Comparison of ENCODE assay signal across 9 cellular contexts in the genomic region with DNA sequence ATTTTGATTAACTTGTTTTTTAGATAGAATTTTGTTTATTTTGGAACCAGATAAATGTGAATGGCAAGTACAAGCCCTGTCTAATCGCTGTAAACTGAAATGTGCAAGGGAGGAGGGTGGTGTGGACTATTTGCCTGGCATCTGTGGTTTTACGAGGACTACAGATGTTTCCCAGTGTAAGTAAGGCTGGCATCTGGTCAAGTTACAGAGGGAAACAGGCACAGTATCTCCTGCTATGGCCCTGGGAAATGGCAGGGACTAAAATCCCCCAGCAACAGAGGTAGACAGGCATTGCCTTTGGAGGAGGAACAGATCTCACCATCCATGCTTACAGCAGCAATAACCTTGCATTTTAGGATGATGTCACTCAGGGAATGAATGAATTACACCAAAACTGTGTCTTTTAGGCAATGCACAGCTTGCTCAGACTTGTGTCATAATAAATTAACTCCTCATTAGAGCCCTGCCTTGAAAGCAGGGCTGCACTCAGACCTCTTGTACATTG.
A peak's percentile ranks its signal among the peaks of the same experiment; 100 is the strongest.
DNase-seq lines count a peak whose midpoint lies in the region; ATAC-seq and TF ChIP-seq lines count a peak whose summit lies in the region.
"Had no signal": no experiment of that assay in that cellular context is flagged by ENCODE, and none has a peak within 500 bp of the region (broad histone marks: within the 10 kb centered on the region; RNA-seq: fewer than 3 reads in every experiment).

No MANE protein-coding gene starts in this region.

- intact Hi-C loops in heart right ventricle (cut with DNase I), result loop anchor here in 1 of 10 donors (5.0 kb wide), 1 partner anchor 33 kb away; no protein-coding TSS in a partner anchor

- H3K27ac ChIP-seq in SJSA1, result peak overlapping the region; percentile 37
- H3K27ac ChIP-seq in heart right ventricle, result peak overlapping the region; percentile 24 to 93 (median 82)
- H3K27ac ChIP-seq in smooth muscle cell (ENCODE audit: low read depth), result peak overlapping the region; percentile 98

- H3K36me3 ChIP-seq in SJSA1 (0 out of 2 replicates have a peak, but pooled peaks cover 2% of the 10 kb centered on the region), heart right ventricle (peaks cover 0 to 18% (median 0%) of the 10 kb centered on the region in 9 donors), smooth muscle cell (ENCODE audit: low read depth) (no peaks in the 10 kb centered on the region)

- ATAC-seq in heart right ventricle, result peak in 7 of 8 donors; percentile 14 to 30 (median 20)

- H3K4me1 ChIP-seq in SJSA1 (replicated peaks), result peaks cover 51% of the 10 kb centered on the region
- H3K4me1 ChIP-seq in heart right ventricle, result peaks cover 37 to 100% (median 99%) of the 10 kb centered on the region in 9 donors
- H3K4me1 ChIP-seq in smooth muscle cell (ENCODE audit: low read depth), result peaks cover 63% of the 10 kb centered on the region

- peak overlapping the region; percentile 52 for H3K4me2 ChIP-seq in smooth muscle cell

- no peak overlapping the region for H2AFZ ChIP-seq in smooth muscle cell (ENCODE audit: low read depth)

- whole genome bisulfite sequencing in heart right ventricle, 2 donors, result 34 to 39% methylated on average over 2 of the region's 2 CpGs
- WGBS in smooth muscle cell (ENCODE audit: low lambda C conversion rate), result 10% methylated on average over 2 of the region's 2 CpGs

- no peaks in the 10 kb centered on the region for H4K20me1 ChIP-seq in smooth muscle cell (ENCODE audit: low read depth)

- H3K9me3 ChIP-seq in SJSA1 (replicated peaks) (no peaks in the 10 kb centered on the region), heart right ventricle (no peaks in the 10 kb centered on the region), smooth muscle cell (replicated peaks; ENCODE audit: low read depth) (no peaks in the 10 kb centered on the region)

- H3K9ac ChIP-seq in smooth muscle cell (ENCODE audit: low read depth), result no peak overlapping the region

- H3K27me3 ChIP-seq in SJSA1 (replicated peaks) (no peaks in the 10 kb centered on the region), heart right ventricle (no peaks in the 10 kb centered on the region), smooth muscle cell (ENCODE audit: low read depth) (no peaks in the 10 kb centered on the region)

- peaks cover 34% of the 10 kb centered on the region for H3F3A ChIP-seq in smooth muscle cell (ENCODE audit: low read depth)

- peaks cover 27% of the 10 kb centered on the region for H3K79me2 ChIP-seq in smooth muscle cell (ENCODE audit: low read depth)

- TF ChIP-seq CTCF in heart right ventricle (IDR thresholded peaks at IDR 0.05), result no peak
- no peak for TF ChIP-seq CTCF in smooth muscle cell (IDR thresholded peaks at IDR 0.05; ENCODE audit: borderline replicate concordance, insufficient read depth, poor library complexity, severe bottlenecking)

- no peak overlapping the region for H3K4me3 ChIP-seq in SJSA1
- no peak overlapping the region for H3K4me3 ChIP-seq in heart right ventricle
- no peak overlapping the region for H3K4me3 ChIP-seq in smooth muscle cell

- DNase-seq in HT1080 (ENCODE audit: low read depth) (peak; percentile 11), SJSA1 (ENCODE audit: low read depth in 1 of 2, low spot score in 2 of 2) (peak in 1 of 2 experiments; percentile 54), heart right ventricle (no peak), smooth muscle cell (lab: John Stamatoyannopoulos, UW; ENCODE audit: unreplicated experiment) (no peak), midbrain (lab: John Stamatoyannopoulos, UW) (no peak), T1000 (lab: John Stamatoyannopoulos, UW) (no peak), SIG-M5 (lab: John Stamatoyannopoulos, UW) (no peak)
- no peak for DNase-seq in activated CD4-positive, alpha-beta T cell treated with anti-CD3 and anti-CD28 coated beads, Interleukin-2, amount 50 U/mL, for 48 hours
- DNase-seq: activated B cell treated with CpG ODN at 0.5 μM for 24 hours had no signal

Comparison
In these comparisons a context has a peak if more than half of its experiments do, and no peak if none do; other contexts are left out.
1. H3K27ac ChIP-seq: peak in every context shown above with its lines; median percentile 98 in smooth muscle cell; 82 in heart right ventricle; 37 in SJSA1.